In the genomic region with DNA sequence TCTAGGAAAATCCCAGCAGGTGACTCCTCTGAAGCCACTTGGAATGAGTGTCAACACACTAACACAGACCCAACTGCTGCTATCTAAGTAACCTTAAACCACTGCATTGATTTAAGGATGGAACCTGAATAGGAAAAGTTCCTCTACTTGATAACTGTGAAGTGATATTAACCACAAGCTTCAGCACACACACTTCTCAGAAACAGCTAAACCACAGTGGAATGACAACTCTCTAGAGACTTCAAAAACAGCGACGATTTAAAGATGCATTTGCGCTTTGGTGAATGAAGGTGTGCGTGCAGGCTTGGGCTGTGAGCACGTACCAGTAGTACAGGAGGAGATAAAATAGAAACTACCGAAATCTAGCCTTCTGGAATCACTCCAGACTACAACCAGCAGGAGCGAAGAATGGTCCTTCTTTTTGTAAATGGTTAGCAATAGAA, we compare ENCODE assay signal across 8 cellular contexts.
A peak's percentile ranks its signal among the peaks of the same experiment; 100 is the strongest.
DNase-seq lines count a peak whose midpoint lies in the region; ATAC-seq and TF ChIP-seq lines count a peak whose summit lies in the region.

No MANE protein-coding gene starts in this region.

- H3K4me1 ChIP-seq in ascending aorta: no peaks in the 10 kb centered on the region

- no peak for TF ChIP-seq CTCF in ascending aorta (IDR thresholded peaks at IDR 0.05)

- H3K9me3 ChIP-seq in ascending aorta: no peaks in the 10 kb centered on the region

- peak overlapping the region; percentile 82 to 88 for H3K4me3 ChIP-seq in ascending aorta

- peak; percentile 29 for DNase-seq in ELR (ENCODE audit: low read depth)
- DNase-seq in SK-N-DZ (ENCODE audit: low spot score): peak; percentile 24
- no peak for DNase-seq in ascending aorta (ENCODE audit: low spot score in 2 of 2)
- DNase-seq in stimulated activated CD4-positive, alpha-beta T cell treated with anti-CD3 and anti-CD28 coated beads, TNF-alpha, amount 100 ng/mL, for 24 hours (ENCODE audit: low read depth in 3 of 3): peak; percentile 27 to 40 (median 35)
- DNase-seq in G401 (ENCODE audit: low spot score): no peak
- no peak for DNase-seq in DMS153 (lab: John Stamatoyannopoulos, UW)

- intact Hi-C loops in ascending aorta (cut with DNase I): loop anchor here (2.0 to 5.0 kb wide), 2 partner anchors 137 to 168 kb away; a partner anchor contains a TSS

- H3K27ac ChIP-seq in ascending aorta (peak overlapping the region; percentile 63 to 74), layer of hippocampus (ENCODE audit: low read depth, low read length) (peak overlapping the region; percentile 84)

- H3K36me3 ChIP-seq in ascending aorta: no peaks in the 10 kb centered on the region

- no peaks in the 10 kb centered on the region for H3K27me3 ChIP-seq in ascending aorta
- H3K27me3 ChIP-seq in layer of hippocampus (ENCODE audit: control insufficient read depth, insufficient read depth, low read length): no peaks in the 10 kb centered on the region

- in situ Hi-C loops in G401 (cut with HindIII; ENCODE audit: low sequenced_read_pairs): no loop called here

- ATAC-seq in HG02623 (IDR thresholded peaks at IDR 0.05; ENCODE audit: unreplicated experiment): peak; percentile 31

Comparison
In these comparisons a context has a peak if more than half of its experiments do, and no peak if none do; other contexts are left out.
1. DNase-seq: peak in ELR (single experiment), SK-N-DZ (single experiment) and stimulated activated CD4-positive, alpha-beta T cell treated with anti-CD3 and anti-CD28 coated beads, TNF-alpha, amount 100 ng/mL, for 24 hours (3 of 3); none in ascending aorta (0 of 2), G401 (single experiment) and DMS153 (single experiment).